14 cellular contexts compared by ENCODE assay signal in genomic region chr12:10184261-10184843, GRCh38. TPM values are rescaled to one million over a fixed set of nuclear protein-coding genes. Genes with fewer than 3 reads are reported as not detected.
DNase-seq lines count a peak whose midpoint lies in the region; ATAC-seq and TF ChIP-seq lines count a peak whose summit lies in the region.
"Had no signal": no experiment of that assay in that cellular context is flagged by ENCODE, and none has a peak within 500 bp of the region (broad histone marks: within the 10 kb centered on the region; RNA-seq: fewer than 3 reads in every experiment).

No MANE protein-coding gene starts in this region.

- no peaks in the 10 kb centered on the region for H3K9me2 ChIP-seq in GM23248 (ENCODE audit: insufficient read depth)

- H3K36me3 ChIP-seq in ACC112 (ENCODE audit: insufficient read depth, low read length) = no peaks in the 10 kb centered on the region
- H3K36me3 ChIP-seq in GM23248 (ENCODE audit: low read depth) = no peaks in the 10 kb centered on the region
- H3K36me3 ChIP-seq: BLaER1 treated with 17β-estradiol and CSF1 and Interleukin-3, amounts not matched to agents 10 nM and 100 nM had no signal

- H3K4me2 ChIP-seq in GM23248 (ENCODE audit: unreplicated experiment) = peak overlapping the region; percentile 23

- peak overlapping the region; percentile 15; the same call in 1 of the 2 replicates for H3K9ac ChIP-seq in GM23248

- peak; percentile 34 for ATAC-seq in left colon
- ATAC-seq: body of pancreas, T-helper 17 cell had no signal

- DNase-seq in GM23248 (peak; percentile 77), astrocyte of the spinal cord (ENCODE audit: low read depth, low spot score) (peak; percentile 36), left colon (peak in 1 of 2 donors; percentile 25), NK-92 (lab: John Stamatoyannopoulos, UW; ENCODE audit: unreplicated experiment) (no peak), DMS79 (lab: John Stamatoyannopoulos, UW) (no peak), NCI-H1092 (lab: John Stamatoyannopoulos, UW) (no peak)
- DNase-seq in stimulated activated CD4-positive, alpha-beta T cell treated with anti-CD3 and anti-CD28 coated beads, Interleukin-15, amount 100 ng/mL, for 24 hours = no peak
- DNase-seq: endodermal cell, mammary epithelial cell, nucleus accumbens, T-helper 17 cell had no signal

- H3K4me3 ChIP-seq in ACC112 (ENCODE audit: low read depth, low read length) = no peak overlapping the region
- H3K4me3 ChIP-seq in GM23248 = peak overlapping the region; percentile 17; the same call in 1 of the 2 replicates
- H3K4me3 ChIP-seq in astrocyte of the spinal cord (ENCODE audit: low read depth, low read length) = no peak overlapping the region
- H3K4me3 ChIP-seq: BLaER1 treated with 17β-estradiol and CSF1 and Interleukin-3, amounts not matched to agents 10 nM and 100 nM; body of pancreas had no signal

- H4K20me1 ChIP-seq in GM23248 (ENCODE audit: insufficient read depth) = no peaks in the 10 kb centered on the region
- H4K20me1 ChIP-seq: BLaER1 treated with 17β-estradiol and CSF1 and Interleukin-3, amounts not matched to agents 10 nM and 100 nM had no signal

- intact Hi-C loops in left colon (cut with DNase I, micrococcal nuclease) = no loop called here

- H3K4me1 ChIP-seq in ACC112 (ENCODE audit: control insufficient read depth, insufficient read depth, low read length, unreplicated experiment) (peaks cover 32% of the 10 kb centered on the region), GM23248 (ENCODE audit: insufficient read depth) (peaks cover 51% of the 10 kb centered on the region)
- H3K4me1 ChIP-seq: body of pancreas had no signal

- H3K9me3 ChIP-seq in GM23248 (ENCODE audit: low read depth) = no peaks in the 10 kb centered on the region
- H3K9me3 ChIP-seq: BLaER1 treated with 17β-estradiol and CSF1 and Interleukin-3, amounts not matched to agents 10 nM and 100 nM; body of pancreas had no signal

- H3K79me2 ChIP-seq in ACC112 (ENCODE audit: control insufficient read depth, insufficient read depth, low read length, unreplicated experiment) = no peaks in the 10 kb centered on the region
- no peaks in the 10 kb centered on the region for H3K79me2 ChIP-seq in GM23248 (ENCODE audit: insufficient read depth)

- in situ Hi-C loops in GM23248 (cut with MboI) = no loop called here
- in situ Hi-C loops in astrocyte of the spinal cord (cut with HindIII; ENCODE audit: low sequenced_read_pairs) = no loop called here

- H2AFZ ChIP-seq in ACC112 (ENCODE audit: low read length, unreplicated experiment) (peak overlapping the region; percentile 21), GM23248 (peak overlapping the region; percentile 35)

- no peak overlapping the region for H3K27ac ChIP-seq in ACC112 (ENCODE audit: low read depth, low read length)
- peak overlapping the region; percentile 49 for H3K27ac ChIP-seq in GM23248

- no peak for TF ChIP-seq CTCF in astrocyte of the spinal cord (IDR thresholded peaks at IDR 0.05; ENCODE audit: low read depth, low read length)

- 29 to 30% methylated on average over 7 of the region's 7 CpGs for WGBS in GM23248 (ENCODE audit: low coverage in 1 of 2, low lambda C conversion rate in 2 of 2, missing lambda C conversion rate in 2 of 2), 2 experiments

- H3K27me3 ChIP-seq in ACC112 (ENCODE audit: insufficient read depth, low read length) (no peaks in the 10 kb centered on the region), GM23248 (replicated peaks; ENCODE audit: insufficient read depth) (no peaks in the 10 kb centered on the region)
- H3K27me3 ChIP-seq: BLaER1 treated with 17β-estradiol and CSF1 and Interleukin-3, amounts not matched to agents 10 nM and 100 nM; body of pancreas had no signal

- peaks cover 43% of the 10 kb centered on the region for H3F3A ChIP-seq in GM23248 (ENCODE audit: insufficient read depth)

RNA-seq across cellular contexts. Expression of gene TMEM52B, which starts 5.5 kb away (rescaled TPM):
- 6.7 TPM in 1 of 2 replicates, not detected in the other for total RNA-seq in GM23248 (2014; rRNA removed; shearing (Covaris generic))
- 0.25 and 0.98 TPM in 2 replicates for polyA plus RNA-seq in GM23248 (2016; fragmentation: Nextera tagmentation; extraction: Ambion mirVana)
- total RNA-seq in left colon = not detected
- total RNA-seq: endodermal cell, mammary epithelial cell, T-helper 17 cell had no signal
- polyA plus RNA-seq: mammary epithelial cell had no signal

RNA-seq across cellular contexts. Expression of gene OLR1, which starts 12.4 kb away (rescaled TPM):
- total RNA-seq in GM23248 (2014; rRNA removed; shearing (Covaris generic)) = 6.3 and 6.8 TPM in 2 replicates
- polyA plus RNA-seq in GM23248 (2016; fragmentation: Nextera tagmentation; extraction: Ambion mirVana) = 4.4 and 4.6 TPM in 2 replicates
- total RNA-seq in left colon = not detected

RNA-seq across cellular contexts. Expression of gene GABARAPL1, which starts 28.3 kb away (rescaled TPM):
- total RNA-seq in GM23248 (2014; rRNA removed; shearing (Covaris generic)) = 98.6 and 127 TPM in 2 replicates
- 94.9 and 97.4 TPM in 2 replicates for polyA plus RNA-seq in GM23248 (2016; fragmentation: Nextera tagmentation; extraction: Ambion mirVana)
- total RNA-seq in left colon = 10 to 100 TPM; 25.2 to 53.6 TPM

RNA-seq across cellular contexts. Expression of gene CLEC7A, which starts 54.4 kb away (rescaled TPM):
- total RNA-seq in GM23248 (2014; rRNA removed; shearing (Covaris generic)) = not detected in 2 replicates
- polyA plus RNA-seq in GM23248 (2016; fragmentation: Nextera tagmentation; extraction: Ambion mirVana) = not detected in 2 replicates
- total RNA-seq in left colon = 1 to 10 TPM; 2.5 to 4.5 TPM
- total RNA-seq: endodermal cell, mammary epithelial cell had no signal

Comparison
In these comparisons a context has a peak if more than half of its experiments do, and no peak if none do; other contexts are left out.
1. DNase-seq: peak in GM23248 (single experiment) and astrocyte of the spinal cord (single experiment); none in NK-92 (single experiment), DMS79 (single experiment), NCI-H1092 (single experiment) and stimulated activated CD4-positive, alpha-beta T cell treated with anti-CD3 and anti-CD28 coated beads, Interleukin-15, amount 100 ng/mL, for 24 hours (single experiment).